Comparison of ENCODE assay signal across 1 cellular context in genomic region chr16:19458722-19459379, GRCh38.
TF ChIP-seq lines count a peak whose summit lies in the region.

No MANE protein-coding gene starts in this region.

TF ChIP-seq in GM23338, 12 proteins besides CTCF, POLR2A, EP300 and RAD21 (continued from another document):
- TF ChIP-seq, protein P1, sequence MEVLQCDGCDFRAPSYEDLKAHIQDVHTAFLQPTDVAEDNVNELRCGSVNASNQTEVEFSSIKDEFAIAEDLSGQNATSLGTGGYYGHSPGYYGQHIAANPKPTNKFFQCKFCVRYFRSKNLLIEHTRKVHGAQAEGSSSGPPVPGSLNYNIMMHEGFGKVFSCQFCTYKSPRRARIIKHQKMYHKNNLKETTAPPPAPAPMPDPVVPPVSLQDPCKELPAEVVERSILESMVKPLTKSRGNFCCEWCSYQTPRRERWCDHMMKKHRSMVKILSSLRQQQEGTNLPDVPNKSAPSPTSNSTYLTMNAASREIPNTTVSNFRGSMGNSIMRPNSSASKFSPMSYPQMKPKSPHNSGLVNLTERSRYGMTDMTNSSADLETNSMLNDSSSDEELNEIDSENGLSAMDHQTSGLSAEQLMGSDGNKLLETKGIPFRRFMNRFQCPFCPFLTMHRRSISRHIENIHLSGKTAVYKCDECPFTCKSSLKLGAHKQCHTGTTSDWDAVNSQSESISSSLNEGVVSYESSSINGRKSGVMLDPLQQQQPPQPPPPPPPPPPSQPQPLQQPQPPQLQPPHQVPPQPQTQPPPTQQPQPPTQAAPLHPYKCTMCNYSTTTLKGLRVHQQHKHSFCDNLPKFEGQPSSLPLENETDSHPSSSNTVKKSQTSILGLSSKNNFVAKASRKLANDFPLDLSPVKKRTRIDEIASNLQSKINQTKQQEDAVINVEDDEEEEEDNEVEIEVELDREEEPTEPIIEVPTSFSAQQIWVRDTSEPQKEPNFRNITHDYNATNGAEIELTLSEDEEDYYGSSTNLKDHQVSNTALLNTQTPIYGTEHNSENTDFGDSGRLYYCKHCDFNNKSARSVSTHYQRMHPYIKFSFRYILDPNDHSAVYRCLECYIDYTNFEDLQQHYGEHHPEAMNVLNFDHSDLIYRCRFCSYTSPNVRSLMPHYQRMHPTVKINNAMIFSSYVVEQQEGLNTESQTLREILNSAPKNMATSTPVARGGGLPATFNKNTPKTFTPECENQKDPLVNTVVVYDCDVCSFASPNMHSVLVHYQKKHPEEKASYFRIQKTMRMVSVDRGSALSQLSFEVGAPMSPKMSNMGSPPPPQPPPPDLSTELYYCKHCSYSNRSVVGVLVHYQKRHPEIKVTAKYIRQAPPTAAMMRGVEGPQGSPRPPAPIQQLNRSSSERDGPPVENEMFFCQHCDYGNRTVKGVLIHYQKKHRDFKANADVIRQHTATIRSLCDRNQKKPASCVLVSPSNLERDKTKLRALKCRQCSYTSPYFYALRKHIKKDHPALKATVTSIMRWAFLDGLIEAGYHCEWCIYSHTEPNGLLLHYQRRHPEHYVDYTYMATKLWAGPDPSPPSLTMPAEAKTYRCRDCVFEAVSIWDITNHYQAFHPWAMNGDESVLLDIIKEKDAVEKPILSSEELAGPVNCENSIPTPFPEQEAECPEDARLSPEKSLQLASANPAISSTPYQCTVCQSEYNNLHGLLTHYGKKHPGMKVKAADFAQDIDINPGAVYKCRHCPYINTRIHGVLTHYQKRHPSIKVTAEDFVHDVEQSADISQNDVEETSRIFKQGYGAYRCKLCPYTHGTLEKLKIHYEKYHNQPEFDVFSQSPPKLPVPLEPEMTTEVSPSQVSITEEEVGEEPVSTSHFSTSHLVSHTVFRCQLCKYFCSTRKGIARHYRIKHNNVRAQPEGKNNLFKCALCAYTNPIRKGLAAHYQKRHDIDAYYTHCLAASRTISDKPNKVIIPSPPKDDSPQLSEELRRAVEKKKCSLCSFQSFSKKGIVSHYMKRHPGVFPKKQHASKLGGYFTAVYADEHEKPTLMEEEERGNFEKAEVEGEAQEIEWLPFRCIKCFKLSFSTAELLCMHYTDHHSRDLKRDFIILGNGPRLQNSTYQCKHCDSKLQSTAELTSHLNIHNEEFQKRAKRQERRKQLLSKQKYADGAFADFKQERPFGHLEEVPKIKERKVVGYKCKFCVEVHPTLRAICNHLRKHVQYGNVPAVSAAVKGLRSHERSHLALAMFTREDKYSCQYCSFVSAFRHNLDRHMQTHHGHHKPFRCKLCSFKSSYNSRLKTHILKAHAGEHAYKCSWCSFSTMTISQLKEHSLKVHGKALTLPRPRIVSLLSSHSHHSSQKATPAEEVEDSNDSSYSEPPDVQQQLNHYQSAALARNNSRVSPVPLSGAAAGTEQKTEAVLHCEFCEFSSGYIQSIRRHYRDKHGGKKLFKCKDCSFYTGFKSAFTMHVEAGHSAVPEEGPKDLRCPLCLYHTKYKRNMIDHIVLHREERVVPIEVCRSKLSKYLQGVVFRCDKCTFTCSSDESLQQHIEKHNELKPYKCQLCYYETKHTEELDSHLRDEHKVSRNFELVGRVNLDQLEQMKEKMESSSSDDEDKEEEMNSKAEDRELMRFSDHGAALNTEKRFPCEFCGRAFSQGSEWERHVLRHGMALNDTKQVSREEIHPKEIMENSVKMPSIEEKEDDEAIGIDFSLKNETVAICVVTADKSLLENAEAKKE (CRISPR knock-in tag; IDR thresholded peaks at IDR 0.05) = no peak
- TF ChIP-seq POLR2AphosphoS5 (IDR thresholded peaks at IDR 0.05; ENCODE audit: low read depth) (no peak), JUNB (IDR thresholded peaks at IDR 0.05; ENCODE audit: unreplicated experiment) (no peak), EZH2phosphoT487 (IDR thresholded peaks at IDR 0.05; ENCODE audit: unreplicated experiment) (no peak), NANOG (IDR thresholded peaks at IDR 0.05; ENCODE audit: borderline replicate concordance) (no peak), STAT1 (IDR thresholded peaks at IDR 0.05; ENCODE audit: unreplicated experiment) (no peak), CREB1 (CRISPR knock-in tag; IDR thresholded peaks at IDR 0.05; ENCODE audit: low read depth) (no peak), EZH2 (IDR thresholded peaks at IDR 0.05; ENCODE audit: low read depth, unreplicated experiment) (no peak), ZNF331 (CRISPR knock-in tag; IDR thresholded peaks at IDR 0.05; ENCODE audit: low read depth) (no peak)
- TF ChIP-seq, protein P2, sequence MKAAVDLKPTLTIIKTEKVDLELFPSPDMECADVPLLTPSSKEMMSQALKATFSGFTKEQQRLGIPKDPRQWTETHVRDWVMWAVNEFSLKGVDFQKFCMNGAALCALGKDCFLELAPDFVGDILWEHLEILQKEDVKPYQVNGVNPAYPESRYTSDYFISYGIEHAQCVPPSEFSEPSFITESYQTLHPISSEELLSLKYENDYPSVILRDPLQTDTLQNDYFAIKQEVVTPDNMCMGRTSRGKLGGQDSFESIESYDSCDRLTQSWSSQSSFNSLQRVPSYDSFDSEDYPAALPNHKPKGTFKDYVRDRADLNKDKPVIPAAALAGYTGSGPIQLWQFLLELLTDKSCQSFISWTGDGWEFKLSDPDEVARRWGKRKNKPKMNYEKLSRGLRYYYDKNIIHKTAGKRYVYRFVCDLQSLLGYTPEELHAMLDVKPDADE (IDR thresholded peaks at IDR 0.05) = no peak
- TF ChIP-seq, protein P3, sequence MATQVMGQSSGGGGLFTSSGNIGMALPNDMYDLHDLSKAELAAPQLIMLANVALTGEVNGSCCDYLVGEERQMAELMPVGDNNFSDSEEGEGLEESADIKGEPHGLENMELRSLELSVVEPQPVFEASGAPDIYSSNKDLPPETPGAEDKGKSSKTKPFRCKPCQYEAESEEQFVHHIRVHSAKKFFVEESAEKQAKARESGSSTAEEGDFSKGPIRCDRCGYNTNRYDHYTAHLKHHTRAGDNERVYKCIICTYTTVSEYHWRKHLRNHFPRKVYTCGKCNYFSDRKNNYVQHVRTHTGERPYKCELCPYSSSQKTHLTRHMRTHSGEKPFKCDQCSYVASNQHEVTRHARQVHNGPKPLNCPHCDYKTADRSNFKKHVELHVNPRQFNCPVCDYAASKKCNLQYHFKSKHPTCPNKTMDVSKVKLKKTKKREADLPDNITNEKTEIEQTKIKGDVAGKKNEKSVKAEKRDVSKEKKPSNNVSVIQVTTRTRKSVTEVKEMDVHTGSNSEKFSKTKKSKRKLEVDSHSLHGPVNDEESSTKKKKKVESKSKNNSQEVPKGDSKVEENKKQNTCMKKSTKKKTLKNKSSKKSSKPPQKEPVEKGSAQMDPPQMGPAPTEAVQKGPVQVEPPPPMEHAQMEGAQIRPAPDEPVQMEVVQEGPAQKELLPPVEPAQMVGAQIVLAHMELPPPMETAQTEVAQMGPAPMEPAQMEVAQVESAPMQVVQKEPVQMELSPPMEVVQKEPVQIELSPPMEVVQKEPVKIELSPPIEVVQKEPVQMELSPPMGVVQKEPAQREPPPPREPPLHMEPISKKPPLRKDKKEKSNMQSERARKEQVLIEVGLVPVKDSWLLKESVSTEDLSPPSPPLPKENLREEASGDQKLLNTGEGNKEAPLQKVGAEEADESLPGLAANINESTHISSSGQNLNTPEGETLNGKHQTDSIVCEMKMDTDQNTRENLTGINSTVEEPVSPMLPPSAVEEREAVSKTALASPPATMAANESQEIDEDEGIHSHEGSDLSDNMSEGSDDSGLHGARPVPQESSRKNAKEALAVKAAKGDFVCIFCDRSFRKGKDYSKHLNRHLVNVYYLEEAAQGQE (IDR thresholded peaks at IDR 0.05; ENCODE audit: unreplicated experiment) = no peak
